ENCODE assay signal across 8 cellular contexts in the genomic region with DNA sequence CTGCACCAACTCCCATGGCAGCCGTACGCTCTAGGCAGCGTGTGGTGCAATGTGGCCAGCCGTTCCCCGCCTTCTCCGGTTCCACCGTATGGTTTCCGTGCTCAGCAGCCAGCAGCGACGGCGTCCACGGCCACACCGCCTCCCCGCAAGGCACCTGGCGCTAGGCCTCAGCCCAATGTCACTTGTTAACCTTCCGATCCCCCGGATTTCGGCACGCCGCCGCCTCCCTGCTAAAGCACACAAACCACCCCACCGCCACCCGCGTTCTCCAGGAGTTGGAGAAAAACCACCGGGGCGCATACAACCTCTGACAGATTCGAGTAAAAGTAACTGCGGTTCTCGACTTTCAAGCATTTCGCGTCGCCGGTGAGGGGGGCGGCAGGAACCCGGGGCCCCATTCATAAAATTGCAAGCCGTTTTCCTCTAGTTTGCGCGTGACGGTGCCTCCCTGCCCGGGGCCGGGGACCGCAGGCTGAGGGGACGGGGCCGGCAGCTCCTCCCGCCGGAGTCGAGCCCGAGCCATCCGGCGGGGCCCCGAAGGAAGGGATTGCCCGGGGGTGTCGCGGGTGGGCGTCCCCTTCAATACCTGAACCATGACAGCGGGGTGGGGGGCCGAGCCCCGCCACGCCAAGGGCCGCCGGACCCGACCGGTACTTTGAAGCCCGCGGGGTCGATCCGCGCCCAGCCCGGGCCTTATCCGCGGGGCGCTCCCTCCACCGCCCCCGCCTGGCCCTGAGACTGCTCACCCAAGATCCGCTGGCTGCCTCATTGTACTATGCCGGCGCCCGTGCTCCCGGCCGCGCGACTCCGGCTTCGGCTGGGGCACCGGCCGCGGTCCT. TPM values are rescaled to one million over a fixed set of nuclear protein-coding genes. Genes with fewer than 3 reads are reported as not detected.
A peak's percentile ranks its signal among the peaks of the same experiment; 100 is the strongest.
DNase-seq lines count a peak whose midpoint lies in the region; ATAC-seq and TF ChIP-seq lines count a peak whose summit lies in the region.

A gene with protein sequence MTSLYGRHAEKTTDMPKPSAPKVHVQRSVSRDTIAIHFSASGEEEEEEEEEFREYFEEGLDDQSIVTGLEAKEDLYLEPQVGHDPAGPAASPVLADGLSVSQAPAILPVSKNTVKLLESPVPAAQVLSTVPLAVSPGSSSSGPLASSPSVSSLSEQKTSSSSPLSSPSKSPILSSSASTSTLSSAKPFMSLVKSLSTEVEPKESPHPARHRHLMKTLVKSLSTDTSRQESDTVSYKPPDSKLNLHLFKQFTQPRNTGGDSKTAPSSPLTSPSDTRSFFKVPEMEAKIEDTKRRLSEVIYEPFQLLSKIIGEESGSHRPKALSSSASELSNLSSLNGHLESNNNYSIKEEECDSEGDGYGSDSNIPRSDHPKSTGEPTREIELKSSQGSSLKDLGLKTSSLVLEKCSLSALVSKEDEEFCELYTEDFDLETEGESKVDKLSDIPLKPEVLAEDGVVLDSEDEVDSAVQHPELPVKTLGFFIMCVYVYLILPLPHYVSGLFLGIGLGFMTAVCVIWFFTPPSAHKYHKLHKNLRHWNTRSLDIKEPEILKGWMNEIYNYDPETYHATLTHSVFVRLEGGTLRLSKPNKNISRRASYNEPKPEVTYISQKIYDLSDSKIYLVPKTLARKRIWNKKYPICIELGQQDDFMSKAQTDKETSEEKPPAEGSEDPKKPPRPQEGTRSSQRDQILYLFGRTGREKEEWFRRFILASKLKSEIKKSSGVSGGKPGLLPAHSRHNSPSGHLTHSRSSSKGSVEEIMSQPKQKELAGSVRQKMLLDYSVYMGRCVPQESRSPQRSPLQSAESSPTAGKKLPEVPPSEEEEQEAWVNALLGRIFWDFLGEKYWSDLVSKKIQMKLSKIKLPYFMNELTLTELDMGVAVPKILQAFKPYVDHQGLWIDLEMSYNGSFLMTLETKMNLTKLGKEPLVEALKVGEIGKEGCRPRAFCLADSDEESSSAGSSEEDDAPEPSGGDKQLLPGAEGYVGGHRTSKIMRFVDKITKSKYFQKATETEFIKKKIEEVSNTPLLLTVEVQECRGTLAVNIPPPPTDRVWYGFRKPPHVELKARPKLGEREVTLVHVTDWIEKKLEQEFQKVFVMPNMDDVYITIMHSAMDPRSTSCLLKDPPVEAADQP (minus strand): TSS at position 839 of the 839 bp plus-strand sequence. CDS start 49,043 bp downstream, outside the sequence.

- H3K4me1 Mint-ChIP-seq in natural killer cell: peaks cover 30 to 33% of the 10 kb centered on the region in 2 donors

- peaks cover 0 to 10% of the 10 kb centered on the region in 2 donors for H3K4me1 ChIP-seq in esophagus (ENCODE audit: control insufficient read depth in 2 of 2, insufficient read depth in 2 of 2, low read length in 1 of 2)

- DNase-seq in NCI-H1436 (lab: John Stamatoyannopoulos, UW) (peak; percentile 5), NCI-H1436 treated with DMSO at 0.1 percent for 48 hours (lab: John Stamatoyannopoulos, UW) (no peak), NCI-H774 (lab: John Stamatoyannopoulos, UW) (peak; percentile 51), natural killer cell (peak; percentile 52)
- peak; percentile 71 for DNase-seq in activated T-cell treated with anti-CD3 and anti-CD28 coated beads, Interleukin-2, amount 50 U/mL, for 1 hour
- DNase-seq in stimulated activated naive CD8-positive, alpha-beta T cell treated with anti-CD3 and anti-CD28 coated beads, Interleukin-15, Interleukin-2, amounts not matched to agents 100 U/mL and 50 U/mL, for 24 hours: peak; percentile 64

- no peaks in the 10 kb centered on the region for H3K9me3 Mint-ChIP-seq in natural killer cell

- H3K27me3 ChIP-seq in esophagus (ENCODE audit: control insufficient read depth in 1 of 2, insufficient read depth in 2 of 2, low read length in 2 of 2): no peaks in the 10 kb centered on the region

- H3K27me3 Mint-ChIP-seq in natural killer cell (ENCODE audit: low read depth in 2 of 2): peaks cover 0 to 4% of the 10 kb centered on the region in 2 donors

- 0 to 1% methylated on average over 74 to 87 of the region's 87 CpGs for WGBS in esophagus, 2 donors

- peak within 1 kb of the TSS; percentile 87 to 93 for H3K27ac Mint-ChIP-seq in natural killer cell

- no peaks in the 10 kb centered on the region for H3K36me3 Mint-ChIP-seq in natural killer cell

- ATAC-seq in HG02798 (IDR thresholded peaks at IDR 0.05; ENCODE audit: poor library complexity, unreplicated experiment) (peak; percentile 33), natural killer cell (peak; percentile 38 to 58 (median 39))
- ATAC-seq in stimulated activated naive CD8-positive, alpha-beta T cell treated with anti-CD3 and anti-CD28 coated beads, Interleukin-15, Interleukin-2, amounts not matched to agents 100 U/mL and 50 U/mL, for 24 hours: peak; percentile 21

- peak within 1 kb of the TSS; percentile 91 to 96 for H3K4me3 ChIP-seq in esophagus (ENCODE audit: low read depth in 1 of 2, low read length in 2 of 2)

- no peak for TF ChIP-seq CTCF in natural killer cell (IDR thresholded peaks at IDR 0.05)

- peak within 1 kb of the TSS; percentile 93 to 94 for H3K27ac ChIP-seq in esophagus (ENCODE audit: low read depth in 2 of 2, low read length in 1 of 2)

- intact Hi-C loops in natural killer cell (cut with micrococcal nuclease): loop anchor here (1.0 to 5.0 kb wide), 2 partner anchors 117 to 235 kb away; no protein-coding TSS in a partner anchor

- H3K4me3 Mint-ChIP-seq in natural killer cell: peak within 1 kb of the TSS; percentile 95

- H3K9me3 ChIP-seq in esophagus (ENCODE audit: control insufficient read depth in 2 of 2, insufficient read depth in 1 of 2, low read depth in 1 of 2, low read length in 1 of 2): no peaks in the 10 kb centered on the region

- H3K36me3 ChIP-seq in esophagus (ENCODE audit: control insufficient read depth in 2 of 2, insufficient read depth in 2 of 2, low read length in 1 of 2): no peaks in the 10 kb centered on the region

RNA-seq across cellular contexts. Expression of the gene that starts here (rescaled TPM):
- 10 to 100 TPM in 1 of 2 donors, 1 to 10 TPM in 1; 7.9 to 10.6 TPM for polyA plus RNA-seq in esophagus
- 10 to 100 TPM in 2 of 3 donors, 1 to 10 TPM in 1; 8.3 to 16.3 (median 11.3) TPM for total RNA-seq in natural killer cell
